Comparison of ENCODE assay signal across 8 cellular contexts in the genomic region with DNA sequence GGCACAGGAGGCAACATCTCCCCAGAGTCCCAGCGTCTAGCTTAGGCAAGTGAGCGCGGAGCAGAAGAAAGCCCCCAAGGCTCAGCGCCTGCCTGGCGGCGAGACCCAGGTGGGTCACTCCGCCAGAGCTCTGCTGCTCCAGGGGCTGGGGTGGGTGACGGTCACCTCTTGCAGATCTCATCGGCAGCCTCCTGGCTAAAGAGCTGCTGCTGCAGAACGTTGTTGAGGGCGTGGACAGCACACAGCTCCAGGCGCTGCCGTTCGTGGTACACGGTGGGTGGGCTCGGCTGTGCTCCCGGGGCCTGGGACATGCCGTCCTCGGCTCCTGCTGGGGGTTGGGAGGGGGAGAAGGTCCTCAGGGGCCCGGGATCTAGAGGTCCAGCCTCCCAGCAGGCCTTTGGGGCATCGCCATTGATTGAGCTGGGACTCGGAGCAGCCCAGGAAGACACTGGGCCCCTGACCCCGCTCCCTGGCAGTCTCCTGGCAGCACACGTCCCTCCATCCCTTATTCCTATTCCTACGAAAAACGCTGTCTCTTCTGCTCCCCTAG. TPM values are rescaled to one million over a fixed set of nuclear protein-coding genes. Genes with fewer than 3 reads are reported as not detected.
DNase-seq lines count a peak whose midpoint lies in the region; ATAC-seq, FAIRE-seq and TF ChIP-seq lines count a peak whose summit lies in the region.

No MANE protein-coding gene starts in this region.

- CTCF ChIA-PET in activated CD8-positive, alpha-beta T cell treated with anti-CD3 and anti-CD28 coated beads for 36 hours (lab: Charles Lee): interaction anchor here (0.8 to 1.3 kb wide), 4 partner anchors 24 to 60 kb away, joined by 3 to 4 read pairs (median 4); no protein-coding TSS in a partner anchor

- TF ChIP-seq POLR2A in GM12891 (IDR thresholded peaks at IDR 0.05; ENCODE audit: low read depth, low read length): no peak

- H3K27me3 ChIP-seq in skeletal muscle tissue (ENCODE audit: control insufficient read depth in 3 of 3, insufficient read depth in 3 of 3, low read length in 3 of 3): no peaks in the 10 kb centered on the region

- POLR2A ChIA-PET in activated CD8-positive, alpha-beta T cell treated with anti-CD3 and anti-CD28 coated beads for 36 hours (lab: Charles Lee): interaction anchor here (0.8 to 2.5 kb wide), 4 partner anchors 9 to 295 kb away, joined by 3 to 9 read pairs (median 3); no protein-coding TSS in a partner anchor

- H3K4me1 ChIP-seq in skeletal muscle tissue (ENCODE audit: control insufficient read depth in 3 of 3, insufficient read depth in 3 of 3, low read length in 3 of 3): peaks cover 9 to 16% (median 14%) of the 10 kb centered on the region in 3 donors

- no peak for TF ChIP-seq CTCF in activated CD8-positive, alpha-beta T cell treated with anti-CD3 and anti-CD28 coated beads for 36 hours (IDR thresholded peaks at IDR 0.05)

- DNase-seq in GM12891 (ENCODE audit: insufficient read length, low spot score): no peak
- DNase-seq in activated CD8-positive, alpha-beta T cell treated with anti-CD3 and anti-CD28 coated beads for 36 hours: no peak
- peak; percentile 56 for DNase-seq in left ventricle myocardium superior
- no peak for DNase-seq in NCI-H146 treated with DMSO at 0.1 percent for 48 hours (lab: John Stamatoyannopoulos, UW; ENCODE audit: unreplicated experiment)
- DNase-seq in NCI-H2107 (lab: John Stamatoyannopoulos, UW): no peak
- no peak for DNase-seq in activated gamma-delta T cell treated with Interleukin-2 at 50 U/mL for 16 hours
- no peak for DNase-seq in DMS53 (lab: John Stamatoyannopoulos, UW)

- H3K4me3 Mint-ChIP-seq in activated CD8-positive, alpha-beta T cell treated with anti-CD3 and anti-CD28 coated beads for 36 hours: peak overlapping the region; percentile 91

- no peaks in the 10 kb centered on the region for H3K9me3 ChIP-seq in skeletal muscle tissue (ENCODE audit: control insufficient read depth in 3 of 3, low read length in 3 of 3)

- no peaks in the 10 kb centered on the region for H3K9me3 Mint-ChIP-seq in activated CD8-positive, alpha-beta T cell treated with anti-CD3 and anti-CD28 coated beads for 36 hours

- H3K27me3 Mint-ChIP-seq in activated CD8-positive, alpha-beta T cell treated with anti-CD3 and anti-CD28 coated beads for 36 hours: peaks cover 5% of the 10 kb centered on the region

- peak overlapping the region; percentile 89 to 91 (median 90) for H3K9ac ChIP-seq in skeletal muscle tissue (ENCODE audit: low read depth in 1 of 3, low read length in 3 of 3)

- FAIRE-seq in GM12891 (lab: Jason Lieb, UNC): peak; percentile 38

- peaks cover 0 to 1% (median 0%) of the 10 kb centered on the region in 3 donors for H3K36me3 ChIP-seq in skeletal muscle tissue (ENCODE audit: control insufficient read depth in 3 of 3, insufficient read depth in 3 of 3, low read length in 3 of 3)

- ATAC-seq in activated CD8-positive, alpha-beta T cell treated with anti-CD3 and anti-CD28 coated beads for 36 hours: no peak
- ATAC-seq in left ventricle myocardium superior: peak; percentile 2

- H3K4me1 Mint-ChIP-seq in activated CD8-positive, alpha-beta T cell treated with anti-CD3 and anti-CD28 coated beads for 36 hours (ENCODE audit: low read depth): peaks cover 13% of the 10 kb centered on the region

- peak overlapping the region; percentile 85 to 92 (median 86) for H3K4me3 ChIP-seq in skeletal muscle tissue (ENCODE audit: low read length in 3 of 3)

- peaks cover 3% of the 10 kb centered on the region for H3K36me3 Mint-ChIP-seq in activated CD8-positive, alpha-beta T cell treated with anti-CD3 and anti-CD28 coated beads for 36 hours (ENCODE audit: low read depth)

- H3K27ac Mint-ChIP-seq in activated CD8-positive, alpha-beta T cell treated with anti-CD3 and anti-CD28 coated beads for 36 hours: peak overlapping the region; percentile 98

- intact Hi-C loops in activated CD8-positive, alpha-beta T cell treated with anti-CD3 and anti-CD28 coated beads for 36 hours (cut with micrococcal nuclease): loop anchor here (2.0 kb wide), 1 partner anchor 33 kb away; a partner anchor contains a TSS
- intact Hi-C loops in left ventricle myocardium superior (cut with micrococcal nuclease): no loop called here

- H3K27ac ChIP-seq in skeletal muscle tissue (ENCODE audit: low read depth, low read length): peak overlapping the region; percentile 77

TF ChIP-seq in GM12891, 5 proteins besides CTCF, POLR2A, EP300 and RAD21:
- TF ChIP-seq POLR2AphosphoS5 (IDR thresholded peaks at IDR 0.05; ENCODE audit: low read depth, low read length): no peak
- TF ChIP-seq PAX5 (IDR thresholded peaks at IDR 0.05; ENCODE audit: insufficient read depth, low read length, severe bottlenecking): no peak
- no peak for TF ChIP-seq SPI1 (IDR thresholded peaks at IDR 0.05; ENCODE audit: low read depth, low read length)
- TF ChIP-seq TAF1 (IDR thresholded peaks at IDR 0.05; ENCODE audit: low read depth, low read length): no peak
- no peak for TF ChIP-seq POU2F2 (IDR thresholded peaks at IDR 0.05; ENCODE audit: low read depth, low read length)

RNA-seq across cellular contexts. Expression of a gene that starts 0.8 kb away (rescaled TPM):
- polyA plus RNA-seq in GM12891 (2012; ENCODE audit: low read depth, missing spikeins): 19.6 TPM
- total RNA-seq in activated CD8-positive, alpha-beta T cell treated with anti-CD3 and anti-CD28 coated beads for 36 hours: 10 to 100 TPM; 21.6 to 22.6 TPM
- 35.2 TPM for total RNA-seq in left ventricle myocardium superior
- 13.0 TPM for total RNA-seq in skeletal muscle tissue

RNA-seq across cellular contexts. Expression of a gene that starts 3.5 kb away (rescaled TPM):
- 0.32 TPM for polyA plus RNA-seq in GM12891 (2012; ENCODE audit: low read depth, missing spikeins)
- not detected for total RNA-seq in activated CD8-positive, alpha-beta T cell treated with anti-CD3 and anti-CD28 coated beads for 36 hours
- total RNA-seq in left ventricle myocardium superior (not detected), skeletal muscle tissue (not detected)

RNA-seq across cellular contexts. Expression of a gene that starts 33.5 kb away (rescaled TPM):
- 0.33 TPM for polyA plus RNA-seq in GM12891 (2012; ENCODE audit: low read depth, missing spikeins)
- total RNA-seq in activated CD8-positive, alpha-beta T cell treated with anti-CD3 and anti-CD28 coated beads for 36 hours: 1 to 10 TPM in 1 of 2 experiments, under 1 TPM in 1; 0.36 to 1.5 TPM
- total RNA-seq in left ventricle myocardium superior (1.2 TPM), skeletal muscle tissue (0.52 TPM)

RNA-seq across cellular contexts. Expression of a gene that starts 33.9 kb away (rescaled TPM):
- 50.9 TPM for polyA plus RNA-seq in GM12891 (2012; ENCODE audit: low read depth, missing spikeins)
- total RNA-seq in activated CD8-positive, alpha-beta T cell treated with anti-CD3 and anti-CD28 coated beads for 36 hours: 10 to 100 TPM; 28.7 to 31.2 TPM
- total RNA-seq in left ventricle myocardium superior (79.5 TPM), skeletal muscle tissue (29.2 TPM)

RNA-seq across cellular contexts. Expression of a gene that starts 58.0 kb away (rescaled TPM):
- polyA plus RNA-seq in GM12891 (2012; ENCODE audit: low read depth, missing spikeins): 0.09 TPM
- not detected for total RNA-seq in activated CD8-positive, alpha-beta T cell treated with anti-CD3 and anti-CD28 coated beads for 36 hours
- total RNA-seq in left ventricle myocardium superior: 0.62 TPM
- total RNA-seq in skeletal muscle tissue: 5.2 TPM
